ENCODE assay signal across 8 cellular contexts in the genomic region with DNA sequence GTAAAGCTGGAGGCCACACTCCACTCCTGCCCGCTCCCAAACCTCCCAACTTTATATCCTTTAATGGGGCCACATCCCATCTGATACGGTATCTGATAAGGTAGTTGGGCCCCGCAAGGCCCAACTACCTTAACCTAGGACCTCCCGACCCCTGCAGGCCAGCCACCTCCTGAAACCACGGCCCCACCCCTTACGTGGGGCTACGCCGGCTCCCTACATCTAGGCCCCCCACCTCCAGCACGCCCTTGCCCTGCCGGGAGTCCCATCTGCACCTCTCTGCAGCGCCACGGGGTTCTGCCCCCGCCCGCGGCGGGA.
DNase-seq lines count a peak whose midpoint lies in the region; ATAC-seq and TF ChIP-seq lines count a peak whose summit lies in the region.

No MANE protein-coding gene starts in this region.

- no peak for TF ChIP-seq CTCF in NB4 (IDR thresholded peaks at IDR 0.05; ENCODE audit: low read depth, low read length)
- no peak for TF ChIP-seq CTCF in epithelial cell of esophagus (IDR thresholded peaks at IDR 0.05; ENCODE audit: insufficient read depth, low read depth, low read length, missing control alignments)

- H3K4me1 ChIP-seq in rectal smooth muscle tissue (ENCODE audit: control insufficient read depth, insufficient read depth, low read length), result peaks cover 8% of the 10 kb centered on the region

- no peak for DNase-seq in activated T-cell treated with anti-CD3 and anti-CD28 coated beads, Interleukin-2, amount 50 U/mL, for 24 hours
- DNase-seq in activated T-cell treated with anti-CD3 and anti-CD28 coated beads, Interleukin-2, amount 50 U/mL, for 48 hours, result no peak
- DNase-seq in NB4 (ENCODE audit: low read depth), result no peak
- DNase-seq in epithelial cell of esophagus (ENCODE audit: low read depth), result no peak
- DNase-seq in hepatic stellate cell (ENCODE audit: low spot score), result no peak

- H3K27me3 ChIP-seq in rectal smooth muscle tissue (ENCODE audit: control insufficient read depth, insufficient read depth, low read length), result no peaks in the 10 kb centered on the region

- peak overlapping the region; percentile 99 for H3K4me3 Mint-ChIP-seq in activated T-cell treated with anti-CD3 and anti-CD28 coated beads, Interleukin-2, amount 50 U/mL, for 24 hours

- peaks cover 54% of the 10 kb centered on the region for H3K4me1 Mint-ChIP-seq in activated T-cell treated with anti-CD3 and anti-CD28 coated beads, Interleukin-2, amount 50 U/mL, for 24 hours (ENCODE audit: low read depth)

- no peak overlapping the region for H3K9ac ChIP-seq in rectal smooth muscle tissue (ENCODE audit: low read length)

- H3K4me3 ChIP-seq in NB4 (ENCODE audit: low read depth, low read length) (peak overlapping the region; percentile 53), epithelial cell of esophagus (ENCODE audit: low read length) (peak overlapping the region; percentile 72), rectal smooth muscle tissue (ENCODE audit: low read length) (peak overlapping the region; percentile 67)

- peaks cover 86% of the 10 kb centered on the region for H3K36me3 Mint-ChIP-seq in activated T-cell treated with anti-CD3 and anti-CD28 coated beads, Interleukin-2, amount 50 U/mL, for 24 hours (ENCODE audit: low read depth)

- H3K9me3 Mint-ChIP-seq in activated T-cell treated with anti-CD3 and anti-CD28 coated beads, Interleukin-2, amount 50 U/mL, for 24 hours, result no peaks in the 10 kb centered on the region

- H3K27ac ChIP-seq in rectal smooth muscle tissue (ENCODE audit: low read depth, low read length), result peak overlapping the region; percentile 38

- H3K27ac Mint-ChIP-seq in activated T-cell treated with anti-CD3 and anti-CD28 coated beads, Interleukin-2, amount 50 U/mL, for 24 hours, result peak overlapping the region; percentile 96

- ATAC-seq in GM18861 (IDR thresholded peaks at IDR 0.05; ENCODE audit: unreplicated experiment) (no peak), GM21737 (IDR thresholded peaks at IDR 0.05; ENCODE audit: unreplicated experiment) (no peak)

- no peak for TF ChIP-seq POLR2A in NB4 (IDR thresholded peaks at IDR 0.05; ENCODE audit: extremely low read depth, insufficient read length)

- H3K36me3 ChIP-seq in rectal smooth muscle tissue (ENCODE audit: control insufficient read depth, insufficient read depth, low read length), result peaks cover 22% of the 10 kb centered on the region

- no peaks in the 10 kb centered on the region for H3K27me3 Mint-ChIP-seq in activated T-cell treated with anti-CD3 and anti-CD28 coated beads, Interleukin-2, amount 50 U/mL, for 24 hours
